8 cellular contexts compared by ENCODE assay signal in genomic region chr3:39668420-39668819, GRCh38.
A peak's percentile ranks its signal among the peaks of the same experiment; 100 is the strongest.
DNase-seq lines count a peak whose midpoint lies in the region; ATAC-seq and TF ChIP-seq lines count a peak whose summit lies in the region.

No MANE protein-coding gene starts in this region.

- DNase-seq in DMS53 (lab: John Stamatoyannopoulos, UW) = peak; percentile 55
- peak; percentile 43 for DNase-seq in NCI-H2029 treated with DMSO at 0.1 percent for 48 hours (lab: John Stamatoyannopoulos, UW)
- peak; percentile 55 for DNase-seq in amniotic epithelial cell (ENCODE audit: low read depth)
- peak; percentile 10 for DNase-seq in kidney epithelial cell (ENCODE audit: low read depth)
- no peak for DNase-seq in NCI-H187 (lab: John Stamatoyannopoulos, UW)
- no peak for DNase-seq in activated naive CD4-positive, alpha-beta T cell treated with Interleukin-2 at 50 U/mL for 16 hours

- ATAC-seq in GM21723 (IDR thresholded peaks at IDR 0.05; ENCODE audit: unreplicated experiment) (peak; percentile 57), GM18498 (IDR thresholded peaks at IDR 0.05; ENCODE audit: unreplicated experiment) (no peak)

- H3K4me3 ChIP-seq in kidney epithelial cell (ENCODE audit: low read depth, low read length) = no peak overlapping the region

- TF ChIP-seq CTCF in kidney epithelial cell (IDR thresholded peaks at IDR 0.05; ENCODE audit: insufficient read depth, low read length, poor library complexity, severe bottlenecking) = peak; percentile 72

- no peaks in the 10 kb centered on the region for H3K36me3 ChIP-seq in kidney epithelial cell (ENCODE audit: control insufficient read depth, insufficient read depth, low read length)

- H3K27me3 ChIP-seq in kidney epithelial cell (ENCODE audit: control insufficient read depth, insufficient read depth, low read length) = no peaks in the 10 kb centered on the region

Comparison
In these comparisons a context has a peak if more than half of its experiments do, and no peak if none do; other contexts are left out.
1. DNase-seq: peak in DMS53 (single experiment), NCI-H2029 treated with DMSO at 0.1 percent for 48 hours (single experiment), amniotic epithelial cell (single experiment) and kidney epithelial cell (single experiment); none in NCI-H187 (0 of 2) and activated naive CD4-positive, alpha-beta T cell treated with Interleukin-2 at 50 U/mL for 16 hours (single experiment).